18 cellular contexts compared by ENCODE assay signal in genomic region chr5:172189693-172190296, GRCh38. TPM values are rescaled to one million over a fixed set of nuclear protein-coding genes. Genes with fewer than 3 reads are reported as not detected.
DNase-seq lines count a peak whose midpoint lies in the region; ATAC-seq and TF ChIP-seq lines count a peak whose summit lies in the region.
"Had no signal": no experiment of that assay in that cellular context is flagged by ENCODE, and none has a peak within 500 bp of the region (broad histone marks: within the 10 kb centered on the region; RNA-seq: fewer than 3 reads in every experiment).

No MANE protein-coding gene starts in this region.

- H3K4me1 ChIP-seq in CD4-positive, CD25-positive, alpha-beta regulatory T cell (ENCODE audit: control insufficient read depth, insufficient read depth, low read length, poor library complexity, severe bottlenecking), result peaks cover 23% of the 10 kb centered on the region
- no peaks in the 10 kb centered on the region for H3K4me1 ChIP-seq in endodermal cell (ENCODE audit: control insufficient read depth, insufficient read depth, low read length)
- peaks cover 14% of the 10 kb centered on the region for H3K4me1 ChIP-seq in neural progenitor cell
- H3K4me1 ChIP-seq: uterus had no signal

- H3K27ac ChIP-seq in CD4-positive, CD25-positive, alpha-beta regulatory T cell (ENCODE audit: insufficient read depth, low read length, poor library complexity, severe bottlenecking), result no peak overlapping the region
- H3K27ac ChIP-seq in endodermal cell (ENCODE audit: low read depth, low read length) (peak overlapping the region; percentile 88), neural progenitor cell (peak overlapping the region; percentile 95), coronary artery (no peak overlapping the region)
- H3K27ac ChIP-seq: stomach, uterus had no signal

- H3K4me3 ChIP-seq in CD4-positive, CD25-positive, alpha-beta regulatory T cell (ENCODE audit: low read depth, low read length), result no peak overlapping the region
- H3K4me3 ChIP-seq in NB4 (ENCODE audit: low read depth, low read length) (peak overlapping the region; percentile 66), endodermal cell (ENCODE audit: low read length) (peak overlapping the region; percentile 89), neural progenitor cell (peak overlapping the region; percentile 71), coronary artery (no peak overlapping the region)
- H3K4me3 ChIP-seq: stomach, uterus had no signal

- peaks cover 0 to 18% (median 9%) of the 10 kb centered on the region in 4 donors for H3K4me1 Mint-ChIP-seq in CD4-positive, CD25-positive, alpha-beta regulatory T cell
- H3K4me1 Mint-ChIP-seq in endodermal cell, result peaks cover 16% of the 10 kb centered on the region
- H3K4me1 Mint-ChIP-seq in neural progenitor cell, result peaks cover 24% of the 10 kb centered on the region
- peaks cover 10% of the 10 kb centered on the region for H3K4me1 Mint-ChIP-seq in progenitor cell of endocrine pancreas (ENCODE audit: low read depth)
- peaks cover 13% of the 10 kb centered on the region for H3K4me1 Mint-ChIP-seq in activated CD8-positive, alpha-beta memory T cell treated with anti-CD3 and anti-CD28 coated beads, Interleukin-2, amount 10 ng/mL, durations not matched to agents 7 days and 5 days

- no peaks in the 10 kb centered on the region for H3K79me2 ChIP-seq in neural progenitor cell (ENCODE audit: low read depth)

- peak overlapping the region; percentile 28 for H3K9ac ChIP-seq in endodermal cell (ENCODE audit: extremely low read depth, low read length, poor library complexity, severe bottlenecking)
- H3K9ac ChIP-seq in neural progenitor cell, result no peak overlapping the region

- H3K27me3 ChIP-seq in CD4-positive, CD25-positive, alpha-beta regulatory T cell (ENCODE audit: control insufficient read depth, insufficient read depth, low read length), result no peaks in the 10 kb centered on the region
- H3K27me3 ChIP-seq in endodermal cell (ENCODE audit: control insufficient read depth, insufficient read depth, low read length, poor library complexity, severe bottlenecking) (no peaks in the 10 kb centered on the region), neural progenitor cell (peaks cover 13% of the 10 kb centered on the region)
- H3K27me3 ChIP-seq: stomach, uterus had no signal

- TF ChIP-seq POLR2A in NB4 (IDR thresholded peaks at IDR 0.05; ENCODE audit: extremely low read depth, insufficient read length), result no peak

- peak overlapping the region in 2 of 4 donors; percentile 10 to 98 for H3K4me3 Mint-ChIP-seq in CD4-positive, CD25-positive, alpha-beta regulatory T cell
- H3K4me3 Mint-ChIP-seq in endodermal cell, result peak overlapping the region; percentile 79
- H3K4me3 Mint-ChIP-seq in neural progenitor cell, result peak overlapping the region; percentile 84
- no peak overlapping the region for H3K4me3 Mint-ChIP-seq in progenitor cell of endocrine pancreas (ENCODE audit: low read depth)
- H3K4me3 Mint-ChIP-seq in activated CD8-positive, alpha-beta memory T cell treated with anti-CD3 and anti-CD28 coated beads, Interleukin-2, amount 10 ng/mL, durations not matched to agents 7 days and 5 days, result no peak overlapping the region
- H3K4me3 Mint-ChIP-seq: activated CD4-positive, alpha-beta T cell treated with anti-CD3 and anti-CD28 coated beads for 36 hours; activated naive CD4-positive, alpha-beta T cell treated with anti-CD3 and anti-CD28 coated beads, Interleukin-2, amount 50 U/mL, for 24 hours had no signal

- no peak for TF ChIP-seq CTCF in NB4 (IDR thresholded peaks at IDR 0.05; ENCODE audit: low read depth, low read length)
- no peak for TF ChIP-seq CTCF in endodermal cell (conservative IDR thresholded peaks at IDR 0.05)
- TF ChIP-seq CTCF in neural progenitor cell (IDR thresholded peaks at IDR 0.05), result no peak
- TF ChIP-seq CTCF in coronary artery (IDR thresholded peaks at IDR 0.05), result no peak
- TF ChIP-seq CTCF in progenitor cell of endocrine pancreas (IDR thresholded peaks at IDR 0.05; ENCODE audit: unreplicated experiment), result no peak

- 49 to 56% methylated on average over 2 of the region's 3 CpGs for WGBS in endodermal cell (ENCODE audit: insufficient coverage in 1 of 2, insufficient read length in 1 of 2), 2 experiments

- H3K36me3 Mint-ChIP-seq in CD4-positive, CD25-positive, alpha-beta regulatory T cell, result peaks cover 5% of the 10 kb centered on the region
- H3K36me3 Mint-ChIP-seq in endodermal cell (ENCODE audit: low read depth) (no peaks in the 10 kb centered on the region), neural progenitor cell (no peaks in the 10 kb centered on the region), progenitor cell of endocrine pancreas (ENCODE audit: insufficient read depth) (no peaks in the 10 kb centered on the region)
- peaks cover 25% of the 10 kb centered on the region for H3K36me3 Mint-ChIP-seq in activated CD8-positive, alpha-beta memory T cell treated with anti-CD3 and anti-CD28 coated beads, Interleukin-2, amount 10 ng/mL, durations not matched to agents 7 days and 5 days
- H3K36me3 Mint-ChIP-seq: activated naive CD4-positive, alpha-beta T cell treated with anti-CD3 and anti-CD28 coated beads, Interleukin-2, amount 50 U/mL, for 24 hours had no signal

- no peak for DNase-seq in CD4-positive, CD25-positive, alpha-beta regulatory T cell
- no peak for DNase-seq in NB4 (ENCODE audit: low read depth)
- DNase-seq in endodermal cell, result peak; percentile 60
- DNase-seq in neural progenitor cell (ENCODE audit: low spot score), result no peak
- DNase-seq in coronary artery (ENCODE audit: low spot score), result no peak
- no peak for DNase-seq in progenitor cell of endocrine pancreas (ENCODE audit: low spot score, unreplicated experiment)
- no peak for DNase-seq in activated CD4-positive, alpha-beta T cell treated with anti-CD3 and anti-CD28 coated beads for 1 hour
- DNase-seq in activated CD8-positive, alpha-beta memory T cell treated with anti-CD3 and anti-CD28 coated beads, Interleukin-2, amount 10 ng/mL, durations not matched to agents 7 days and 5 days, result no peak
- DNase-seq: activated CD4-positive, alpha-beta T cell treated with anti-CD3 and anti-CD28 coated beads for 36 hours; effector CD8-positive, alpha-beta T cell; GOT3; hippocampal formation; stomach; T1000 had no signal

- H3K36me3 ChIP-seq in CD4-positive, CD25-positive, alpha-beta regulatory T cell (ENCODE audit: control insufficient read depth, insufficient read depth, low read length), result no peaks in the 10 kb centered on the region
- H3K36me3 ChIP-seq in endodermal cell (ENCODE audit: control insufficient read depth, insufficient read depth, low read length) (no peaks in the 10 kb centered on the region), neural progenitor cell (no peaks in the 10 kb centered on the region)
- H3K36me3 ChIP-seq: stomach, uterus had no signal

- no peak for ATAC-seq in CD4-positive, CD25-positive, alpha-beta regulatory T cell (ENCODE audit: low read depth in 2 of 2)
- ATAC-seq in activated CD8-positive, alpha-beta memory T cell treated with anti-CD3 and anti-CD28 coated beads, Interleukin-2, amount 10 ng/mL, durations not matched to agents 7 days and 5 days, result no peak
- ATAC-seq: activated CD4-positive, alpha-beta T cell treated with anti-CD3 and anti-CD28 coated beads for 36 hours; left lobe of liver had no signal

- peak overlapping the region; percentile 93 for H3K4me2 ChIP-seq in neural progenitor cell

- H3K9me3 ChIP-seq in CD4-positive, CD25-positive, alpha-beta regulatory T cell (ENCODE audit: control insufficient read depth in 2 of 2, low read length in 2 of 2), result no peaks in the 10 kb centered on the region
- no peaks in the 10 kb centered on the region for H3K9me3 ChIP-seq in endodermal cell (ENCODE audit: control insufficient read depth, low read length)
- no peaks in the 10 kb centered on the region for H3K9me3 ChIP-seq in neural progenitor cell (ENCODE audit: low read depth)
- H3K9me3 ChIP-seq: stomach, uterus had no signal

- peaks cover 0 to 2% (median 0%) of the 10 kb centered on the region in 7 donors for H3K9me3 Mint-ChIP-seq in CD4-positive, CD25-positive, alpha-beta regulatory T cell
- no peaks in the 10 kb centered on the region for H3K9me3 Mint-ChIP-seq in endodermal cell
- H3K9me3 Mint-ChIP-seq in neural progenitor cell, result no peaks in the 10 kb centered on the region
- no peaks in the 10 kb centered on the region for H3K9me3 Mint-ChIP-seq in progenitor cell of endocrine pancreas (ENCODE audit: low read depth)
- H3K9me3 Mint-ChIP-seq in activated CD8-positive, alpha-beta memory T cell treated with anti-CD3 and anti-CD28 coated beads, Interleukin-2, amount 10 ng/mL, durations not matched to agents 7 days and 5 days (ENCODE audit: low read depth), result no peaks in the 10 kb centered on the region
- H3K9me3 Mint-ChIP-seq: activated naive CD4-positive, alpha-beta T cell treated with anti-CD3 and anti-CD28 coated beads, Interleukin-2, amount 50 U/mL, for 24 hours had no signal

- H3F3A ChIP-seq in neural progenitor cell (ENCODE audit: low read depth), result peaks cover 35% of the 10 kb centered on the region

- peak overlapping the region; percentile 97 for H2AFZ ChIP-seq in neural progenitor cell (replicated peaks)

- H3K27ac Mint-ChIP-seq in CD4-positive, CD25-positive, alpha-beta regulatory T cell, result peak overlapping the region in 2 of 3 donors; percentile 46 to 91
- peak overlapping the region; percentile 54 for H3K27ac Mint-ChIP-seq in endodermal cell
- H3K27ac Mint-ChIP-seq in neural progenitor cell, result peak overlapping the region; percentile 91
- no peak overlapping the region for H3K27ac Mint-ChIP-seq in progenitor cell of endocrine pancreas
- H3K27ac Mint-ChIP-seq in activated CD8-positive, alpha-beta memory T cell treated with anti-CD3 and anti-CD28 coated beads, Interleukin-2, amount 10 ng/mL, durations not matched to agents 7 days and 5 days, result no peak overlapping the region
- H3K27ac Mint-ChIP-seq: activated CD4-positive, alpha-beta T cell treated with anti-CD3 and anti-CD28 coated beads for 36 hours; activated naive CD4-positive, alpha-beta T cell treated with anti-CD3 and anti-CD28 coated beads, Interleukin-2, amount 50 U/mL, for 24 hours had no signal

- H3K27me3 Mint-ChIP-seq in CD4-positive, CD25-positive, alpha-beta regulatory T cell, result no peaks in the 10 kb centered on the region
- H3K27me3 Mint-ChIP-seq in endodermal cell (ENCODE audit: insufficient read depth), result peaks cover 17% of the 10 kb centered on the region
- H3K27me3 Mint-ChIP-seq in neural progenitor cell (ENCODE audit: insufficient read depth, low read depth), result peaks cover 4% of the 10 kb centered on the region
- H3K27me3 Mint-ChIP-seq in progenitor cell of endocrine pancreas, result peaks cover 24% of the 10 kb centered on the region
- peaks cover 4% of the 10 kb centered on the region for H3K27me3 Mint-ChIP-seq in activated CD8-positive, alpha-beta memory T cell treated with anti-CD3 and anti-CD28 coated beads, Interleukin-2, amount 10 ng/mL, durations not matched to agents 7 days and 5 days
- H3K27me3 Mint-ChIP-seq: activated CD4-positive, alpha-beta T cell treated with anti-CD3 and anti-CD28 coated beads for 36 hours; activated naive CD4-positive, alpha-beta T cell treated with anti-CD3 and anti-CD28 coated beads, Interleukin-2, amount 50 U/mL, for 24 hours had no signal

- CTCF ChIA-PET in activated CD8-positive, alpha-beta memory T cell treated with anti-CD3 and anti-CD28 coated beads, Interleukin-2, amount 10 ng/mL, durations not matched to agents 7 days and 5 days (lab: Charles Lee), result interaction anchor here (0.8 to 10.6 kb wide), 12 partner anchors 8 to 281 kb away, joined by 3 to 257 read pairs (median 8); partner anchors contain the start of gene UBTD2

- H4K20me1 ChIP-seq in neural progenitor cell (ENCODE audit: low read depth), result no peaks in the 10 kb centered on the region

RNA-seq across cellular contexts. Expression of gene STK10, which starts 1.8 kb away (rescaled TPM):
- total RNA-seq in CD4-positive, CD25-positive, alpha-beta regulatory T cell, result 533 TPM
- 10 to 100 TPM; 71.2 to 77.2 (median 74.1) TPM for polyA plus RNA-seq in CD4-positive, CD25-positive, alpha-beta regulatory T cell
- total RNA-seq in endodermal cell, result 10 to 100 TPM; 14.3 to 17.9 TPM
- polyA plus RNA-seq in endodermal cell (2013, experiment 1 of 2), result 6.8 TPM
- polyA plus RNA-seq in endodermal cell (2013, experiment 2 of 2), result 8.1 TPM
- 4.4 and 10.5 TPM in 2 replicates for total RNA-seq in neural progenitor cell (ENCODE audit: low replicate concordance)
- 18.1 and 18.3 TPM in 2 replicates for total RNA-seq in progenitor cell of endocrine pancreas
- total RNA-seq in activated CD8-positive, alpha-beta memory T cell treated with anti-CD3 and anti-CD28 coated beads, Interleukin-2, amount 10 ng/mL, durations not matched to agents 7 days and 5 days, result 100 to 1,000 TPM; 223 to 327 TPM

RNA-seq across cellular contexts. Expression of gene EFCAB9, which starts 4.2 kb away (rescaled TPM):
- total RNA-seq in CD4-positive, CD25-positive, alpha-beta regulatory T cell, result not detected
- polyA plus RNA-seq in CD4-positive, CD25-positive, alpha-beta regulatory T cell, result not detected
- not detected for total RNA-seq in endodermal cell
- polyA plus RNA-seq in endodermal cell (2013, experiment 1 of 2), result 0.36 TPM
- not detected for polyA plus RNA-seq in endodermal cell (2013, experiment 2 of 2)
- total RNA-seq in neural progenitor cell (ENCODE audit: low replicate concordance), result not detected in 2 replicates
- not detected in 2 replicates for total RNA-seq in progenitor cell of endocrine pancreas
- total RNA-seq in activated CD8-positive, alpha-beta memory T cell treated with anti-CD3 and anti-CD28 coated beads, Interleukin-2, amount 10 ng/mL, durations not matched to agents 7 days and 5 days, result not detected
- total RNA-seq: activated CD4-positive, alpha-beta T cell treated with anti-CD3 and anti-CD28 coated beads for 36 hours; bronchial epithelial cell; left lobe of liver; stomach; uterus had no signal
- polyA plus RNA-seq: stomach had no signal

Comparison
In these comparisons a context has a peak if more than half of its experiments do, and no peak if none do; other contexts are left out.
1. H3K27ac ChIP-seq: peak in endodermal cell (single experiment) and neural progenitor cell (single experiment); none in CD4-positive, CD25-positive, alpha-beta regulatory T cell (single experiment) and coronary artery (0 of 2).
2. H3K4me3 ChIP-seq: peak in NB4 (single experiment), endodermal cell (single experiment) and neural progenitor cell (single experiment); none in CD4-positive, CD25-positive, alpha-beta regulatory T cell (single experiment) and coronary artery (single experiment).
3. H3K27ac Mint-ChIP-seq: peak in CD4-positive, CD25-positive, alpha-beta regulatory T cell (2 of 3), endodermal cell (single experiment) and neural progenitor cell (single experiment); none in progenitor cell of endocrine pancreas (single experiment) and activated CD8-positive, alpha-beta memory T cell treated with anti-CD3 and anti-CD28 coated beads, Interleukin-2, amount 10 ng/mL, durations not matched to agents 7 days and 5 days (single experiment).
4. H3K4me3 Mint-ChIP-seq: peak in endodermal cell (single experiment) and neural progenitor cell (single experiment); none in progenitor cell of endocrine pancreas (single experiment) and activated CD8-positive, alpha-beta memory T cell treated with anti-CD3 and anti-CD28 coated beads, Interleukin-2, amount 10 ng/mL, durations not matched to agents 7 days and 5 days (single experiment).
5. RNA of gene STK10, which starts 1.8 kb away (total RNA-seq): 533 TPM in CD4-positive, CD25-positive, alpha-beta regulatory T cell (single experiment) and 223 to 327 TPM in activated CD8-positive, alpha-beta memory T cell treated with anti-CD3 and anti-CD28 coated beads, Interleukin-2, amount 10 ng/mL, durations not matched to agents 7 days and 5 days; 18.1 to 18.3 TPM in progenitor cell of endocrine pancreas, 14.3 to 17.9 TPM in endodermal cell and 4.4 to 10.5 TPM in neural progenitor cell; every median in the first group is over 10 times any median in the second.